8 cellular contexts compared by ENCODE assay signal in the genomic region with DNA sequence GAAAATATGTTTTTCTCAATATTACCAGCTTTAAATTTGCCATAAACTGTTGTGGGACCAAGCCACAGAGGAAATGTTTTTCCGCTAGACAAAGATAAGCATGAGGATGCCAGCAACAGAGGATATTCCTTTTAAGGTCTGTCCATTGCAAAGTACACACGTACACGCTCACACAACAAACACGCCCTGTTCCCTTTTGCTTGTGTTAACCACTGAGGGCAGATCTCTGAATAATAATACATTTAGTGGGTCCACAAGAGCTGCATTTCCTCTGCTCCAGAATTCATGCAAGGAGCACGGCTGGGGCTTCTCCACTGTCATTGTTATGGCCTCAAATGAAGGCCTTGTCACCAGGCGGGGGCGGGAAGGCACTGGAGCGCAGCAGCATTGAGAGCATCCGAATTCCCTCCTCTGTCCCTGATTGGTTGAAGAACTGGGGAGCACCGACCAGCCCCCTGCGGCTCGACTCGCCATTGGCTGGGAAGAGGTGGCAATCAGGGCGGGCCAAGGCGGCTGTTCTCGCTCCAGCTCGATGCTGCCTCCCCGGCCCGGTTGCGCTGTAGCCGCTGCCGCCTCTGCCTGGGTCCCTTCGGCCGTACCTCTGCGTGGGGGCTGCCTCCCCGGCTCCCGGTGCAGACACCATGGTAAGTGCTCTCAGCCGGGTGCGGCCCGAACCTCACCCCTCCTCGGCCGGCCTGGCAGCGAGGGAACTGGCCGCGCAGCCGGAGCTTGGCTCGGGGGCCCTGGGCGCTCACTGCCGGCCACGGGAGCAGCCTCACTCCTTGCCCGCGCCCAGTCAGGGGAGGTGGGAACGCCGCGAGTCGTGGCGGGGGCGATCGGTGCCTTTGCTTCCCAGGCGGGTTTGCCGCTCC. TPM values are rescaled to one million over a fixed set of nuclear protein-coding genes. Genes with fewer than 3 reads are reported as not detected.
DNase-seq lines count a peak whose midpoint lies in the region; ATAC-seq, FAIRE-seq and TF ChIP-seq lines count a peak whose summit lies in the region.

Gene GUCY1B1 (plus strand): TSS at position 522 of the 872 bp plus-strand sequence. CDS start 120 bp downstream, at position 642.

- peaks cover 4 to 30% (median 12%) of the 10 kb centered on the region in 6 donors for H3K4me1 ChIP-seq in spleen

- no peaks in the 10 kb centered on the region for H3K36me3 ChIP-seq in spleen

- 7 to 12% (median 8%) methylated on average over 30 to 51 of the region's 51 CpGs for WGBS in spleen, 5 donors

- intact Hi-C loops in spleen (cut with DNase I; ENCODE audit: low total_unique reads) = no loop called here

- H3K27me3 ChIP-seq in spleen (replicated peaks in 1 of 7) = peaks cover 0 to 26% (median 11%) of the 10 kb centered on the region in 7 donors

- TF ChIP-seq CTCF in spleen (IDR thresholded peaks at IDR 0.05 in 8 of 11, conservative IDR thresholded peaks at IDR 0.05 in 3 of 11) = peak in 9 of 11 experiments; percentile 18 to 70 (median 44)

- FAIRE-seq in islet of Langerhans (lab: Jason Lieb, UNC) = peak; percentile 73

- no peak for TF ChIP-seq POLR2A in spleen (IDR thresholded peaks at IDR 0.05)

- H3K9me3 ChIP-seq in spleen = no peaks in the 10 kb centered on the region

- DNase-seq in GM03348 (ENCODE audit: low spot score) = peak; percentile 99
- DNase-seq in Kasumi-1 (lab: John Stamatoyannopoulos, UW) = peak; percentile 97
- peak; percentile 60 for DNase-seq in activated CD4-positive, CD25-positive, alpha-beta regulatory T cell treated with anti-CD3 and anti-CD28 coated beads, Interleukin-2, amount 50 U/mL, for 72 hours
- peak; percentile 98 for DNase-seq in cerebellum (ENCODE audit: low spot score)
- peak; percentile 95 for DNase-seq in spleen
- DNase-seq in LoVo (ENCODE audit: low spot score) = no peak

- peak; percentile 97 for ATAC-seq in GM21825 (IDR thresholded peaks at IDR 0.05; ENCODE audit: unreplicated experiment)

- peak within 1 kb of the TSS; percentile 11 to 88 (median 84) for H3K27ac ChIP-seq in spleen

- H3K4me3 ChIP-seq in spleen = peak within 1 kb of the TSS; percentile 24 to 82 (median 56)

RNA-seq across cellular contexts. Expression of gene GUCY1B1, which starts in this region (rescaled TPM):
- 30.3 TPM for total RNA-seq in cerebellum
- total RNA-seq in spleen = 10 to 100 TPM; 13.9 to 20.8 (median 16.8) TPM
- polyA plus RNA-seq in spleen = 1 to 10 TPM; 3.6 to 6.1 (median 5.8) TPM
